In the genomic region with DNA sequence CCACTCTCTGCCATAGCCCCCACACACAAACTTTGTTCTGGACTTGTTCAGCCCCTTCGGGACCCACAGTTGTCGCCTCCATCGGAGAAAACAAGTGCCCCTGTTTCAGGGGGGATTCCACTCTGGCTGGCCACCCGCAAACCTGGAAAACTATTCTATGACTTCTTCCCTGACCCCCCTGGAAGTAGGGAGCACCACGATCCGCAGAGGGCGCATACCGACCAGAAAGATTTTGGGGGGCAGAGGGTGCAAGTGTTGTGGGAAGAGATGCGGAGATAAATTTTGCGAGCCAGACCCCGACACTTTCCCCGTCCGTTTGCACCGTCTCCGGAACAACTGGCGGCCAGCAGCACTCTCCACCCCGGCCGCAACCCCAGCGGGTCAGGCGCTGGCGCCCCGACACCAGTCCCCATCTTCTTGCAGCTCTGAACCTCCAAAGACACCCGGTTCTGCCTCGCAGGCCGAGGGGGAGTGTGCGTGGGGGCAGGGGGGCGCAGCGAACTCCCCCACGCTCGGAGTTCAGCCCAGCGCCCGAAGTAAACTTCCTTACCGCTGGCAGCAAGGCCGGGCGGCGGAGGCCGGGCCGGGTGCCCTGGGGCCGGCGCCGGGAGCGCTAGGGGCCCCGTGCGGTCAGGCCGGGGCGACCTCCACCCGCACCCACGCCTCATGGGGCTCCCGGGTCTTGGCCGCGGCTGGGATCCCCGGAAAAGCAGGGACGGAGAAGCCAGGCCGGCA, we compare ENCODE assay signal across 9 cellular contexts. TPM values are rescaled to one million over a fixed set of nuclear protein-coding genes. Genes with fewer than 3 reads are reported as not detected.
A peak's percentile ranks its signal among the peaks of the same experiment; 100 is the strongest.
DNase-seq lines count a peak whose midpoint lies in the region; ATAC-seq, FAIRE-seq and TF ChIP-seq lines count a peak whose summit lies in the region.
"Had no signal": no experiment of that assay in that cellular context is flagged by ENCODE, and none has a peak within 500 bp of the region (broad histone marks: within the 10 kb centered on the region; RNA-seq: fewer than 3 reads in every experiment).

No MANE protein-coding gene starts in this region.

- DNase-seq in GM12878 (ENCODE audit: low read depth, low spot score): no peak
- DNase-seq in kidney: no peak
- DNase-seq in small intestine: no peak
- no peak for DNase-seq in NCI-H1417 treated with DMSO at 0.1 percent for 48 hours (lab: John Stamatoyannopoulos, UW)
- DNase-seq in SK-N-DZ (ENCODE audit: low spot score): no peak
- DNase-seq: NCI-H345 had no signal

- BruUV-seq in GM12878 (replicated peaks; lab: Mats Ljungman, UMichigan): no TSS peak

- CTCF ChIA-PET in HEK293 (lab: Yijun Ruan, JAX) (interaction anchor here (0.6 kb wide), 1 partner anchor 216 kb away, joined by 3 read pairs; no protein-coding TSS in a partner anchor), GM12878 (lab: Yijun Ruan, JAX) (no interaction called here)

- H3K4me2 ChIP-seq in GM12878 (ENCODE audit: control insufficient read depth, insufficient read depth): no peak overlapping the region

- TF ChIP-seq CTCF in HEK293 (tag by site-specific recombination; IDR thresholded peaks at IDR 0.05) (no peak), GM12878 (IDR thresholded peaks at IDR 0.05 in 2 of 3, conservative IDR thresholded peaks at IDR 0.05 in 1 of 3; ENCODE audit: control insufficient read depth in 2 of 3, extremely low read depth in 1 of 3, insufficient read depth in 1 of 3, low read depth in 3 of 3, low read length in 3 of 3) (no peak), kidney (IDR thresholded peaks at IDR 0.05; ENCODE audit: borderline replicate concordance, extremely low read depth, insufficient read depth) (no peak)

- intact Hi-C loops in GM12878 (cut with micrococcal nuclease; ENCODE audit: unreplicated experiment): no loop called here
- intact Hi-C loops in kidney (cut with DNase I): no loop called here

- no peak overlapping the region for H2AFZ ChIP-seq in GM12878 (ENCODE audit: control insufficient read depth, low read depth, low read length)

- H3K9ac ChIP-seq in GM12878 (ENCODE audit: control insufficient read depth, insufficient read depth, low read length): no peak overlapping the region
- H3K9ac ChIP-seq in kidney (ENCODE audit: low read length in 2 of 2): peak overlapping the region; percentile 94 to 100

- RAD21 ChIA-PET in GM12878 (lab: Charles Lee; ENCODE audit: unreplicated experiment): no interaction called here

- ATAC-seq in GM12878 (no peak), GM21360 (IDR thresholded peaks at IDR 0.05; ENCODE audit: unreplicated experiment) (no peak), HG02759 (IDR thresholded peaks at IDR 0.05; ENCODE audit: unreplicated experiment) (no peak)

- TF ChIP-seq POLR2A in GM12878 (IDR thresholded peaks at IDR 0.05; ENCODE audit: low read depth, low read length): no peak

- TF ChIP-seq EP300 in GM12878 (IDR thresholded peaks at IDR 0.05; ENCODE audit: borderline replicate concordance in 1 of 2, control insufficient read depth in 1 of 2, low read depth in 2 of 2, low read length in 2 of 2): no peak

- FAIRE-seq in GM12878 (lab: Jason Lieb, UNC): no peak
- FAIRE-seq in kidney (lab: Jason Lieb, UNC): no peak
- FAIRE-seq in small intestine (lab: Jason Lieb, UNC): no peak

- H3K27ac ChIP-seq in HEK293 (ENCODE audit: extremely low read depth, low read depth, low read length) (peak overlapping the region; percentile 99), GM12878 (ENCODE audit: control insufficient read depth, insufficient read depth) (no peak overlapping the region), kidney (ENCODE audit: low read depth in 2 of 2, low read length in 2 of 2) (peak overlapping the region; percentile 94 to 96), small intestine (ENCODE audit: low read depth in 1 of 2, low read length in 1 of 2) (peak overlapping the region; percentile 17 to 78)

- H3K9me3 ChIP-seq in HEK293 (ENCODE audit: control insufficient read depth, insufficient read depth, low read depth, low read length) (no peaks in the 10 kb centered on the region), GM12878 (replicated peaks; ENCODE audit: control insufficient read depth, insufficient read depth, low read length) (peaks cover 2% of the 10 kb centered on the region; the same call in 1 of the 3 replicates), kidney (ENCODE audit: control insufficient read depth in 1 of 2, low read length in 2 of 2) (no peaks in the 10 kb centered on the region), small intestine (ENCODE audit: control insufficient read depth, low read depth) (no peaks in the 10 kb centered on the region)

- 33% methylated on average over 49 of the region's 54 CpGs for WGBS in GM12878 (ENCODE audit: insufficient coverage, insufficient replicate concordance, low lambda C conversion rate, missing lambda C conversion rate)
- WGBS in small intestine, 3 donors: 4 to 5% (median 4%) methylated on average over 50 to 54 of the region's 54 CpGs

- no peaks in the 10 kb centered on the region for H3K36me3 ChIP-seq in HEK293 (ENCODE audit: control insufficient read depth in 2 of 2, insufficient read depth in 1 of 2, low read length in 2 of 2)
- H3K36me3 ChIP-seq in GM12878 (ENCODE audit: control insufficient read depth in 2 of 2, insufficient read depth in 2 of 2, low read length in 1 of 2): no peaks in the 10 kb centered on the region
- no peaks in the 10 kb centered on the region for H3K36me3 ChIP-seq in kidney (ENCODE audit: control insufficient read depth in 1 of 2, insufficient read depth in 2 of 2, low read length in 2 of 2)
- no peaks in the 10 kb centered on the region for H3K36me3 ChIP-seq in small intestine (ENCODE audit: control insufficient read depth in 2 of 2, insufficient read depth in 2 of 2, low read length in 2 of 2)

- H4K20me1 ChIP-seq in GM12878 (ENCODE audit: control insufficient read depth, insufficient read depth): no peaks in the 10 kb centered on the region

- SMC1A ChIA-PET in GM12878 (lab: Charles Lee; ENCODE audit: uncharacterized antibody, unreplicated experiment): no interaction called here

- in situ Hi-C loops in GM12878 (cut with MboI): no loop called here

- H3K4me1 ChIP-seq in HEK293 (ENCODE audit: control insufficient read depth, insufficient read depth, low read length): peaks cover 28% of the 10 kb centered on the region
- no peaks in the 10 kb centered on the region for H3K4me1 ChIP-seq in GM12878 (ENCODE audit: control insufficient read depth, insufficient read depth, low read length)
- peaks cover 0 to 4% of the 10 kb centered on the region in 2 donors for H3K4me1 ChIP-seq in kidney (ENCODE audit: control insufficient read depth in 1 of 2, insufficient read depth in 1 of 2, low read depth in 1 of 2, low read length in 2 of 2)
- no peaks in the 10 kb centered on the region for H3K4me1 ChIP-seq in small intestine (ENCODE audit: control insufficient read depth in 2 of 2, insufficient read depth in 1 of 2, low read depth in 1 of 2, low read length in 1 of 2)

- H3K4me3 ChIP-seq in HEK293 (ENCODE audit: low read depth, low read length) (peak overlapping the region; percentile 78), GM12878 (no peak overlapping the region), kidney (ENCODE audit: low read length in 2 of 2) (peak overlapping the region; percentile 73 to 87), small intestine (ENCODE audit: low read depth in 1 of 2, low read length in 2 of 2) (peak overlapping the region; percentile 25 to 36)

- H3K27me3 ChIP-seq in GM12878 (replicated peaks in 1 of 2; ENCODE audit: control insufficient read depth in 2 of 2, insufficient read depth in 2 of 2, low read length in 1 of 2): peaks cover 3 to 8% of the 10 kb centered on the region in 2 experiments
- peaks cover 29 to 34% of the 10 kb centered on the region in 2 donors for H3K27me3 ChIP-seq in small intestine (ENCODE audit: control insufficient read depth in 2 of 2, insufficient read depth in 2 of 2, low read length in 2 of 2)

- POLR2A ChIA-PET in HEK293 (lab: Yijun Ruan, JAX) (no interaction called here), GM12878 (lab: Charles Lee) (no interaction called here)

- TF ChIP-seq RAD21 in GM12878 (IDR thresholded peaks at IDR 0.05; ENCODE audit: insufficient read depth, low read depth, low read length): no peak

- no peaks in the 10 kb centered on the region for H3K79me2 ChIP-seq in GM12878 (ENCODE audit: control insufficient read depth, insufficient read depth, low read length)

TF ChIP-seq in HEK293, 187 proteins besides CTCF, POLR2A, EP300 and RAD21 (continues in another document):
- TF ChIP-seq BCL11A (tag by site-specific recombination; IDR thresholded peaks at IDR 0.05; ENCODE audit: low read depth): no peak
- no peak for TF ChIP-seq ZNF16 (tag by site-specific recombination; IDR thresholded peaks at IDR 0.05; ENCODE audit: low read depth)
- 0 out of 2 replicates have a peak, but pooled peaks have one; percentile 10 for TF ChIP-seq ZFHX2 (tag by site-specific recombination; conservative IDR thresholded peaks at IDR 0.05)

RNA-seq across cellular contexts. Expression of gene SALL1, which starts 0.7 kb away (rescaled TPM):
- not detected in 2 replicates for total RNA-seq in GM12878 (2013; cell fraction: nucleolus; rRNA removed)
- not detected in 2 replicates for total RNA-seq in GM12878 (2014; rRNA removed)
- total RNA-seq in GM12878 (2014; rRNA removed; fragmentation: Illumina TruSeq; extraction: Trizol): not detected in 2 replicates
- total RNA-seq in GM12878 (2021): 0.08 TPM in 1 of 2 replicates, not detected in the other
- not detected for polyA plus RNA-seq in GM12878 (2011; ENCODE audit: low read depth)
- 0.04 TPM in 2 replicates for polyA plus RNA-seq in GM12878 (2011; rRNA removed)
- 0.06 and 0.12 TPM in 2 replicates for polyA plus RNA-seq in GM12878 (2011; cell fraction: cytosol; rRNA removed)
- 0.07 TPM in 2 replicates for polyA plus RNA-seq in GM12878 (2011; cell fraction: nucleus; rRNA removed)
- not detected in 2 replicates for polyA plus RNA-seq in GM12878 (2012)
- not detected in 2 replicates for polyA plus RNA-seq in GM12878 (2014; fragmentation: Illumina TruSeq; extraction: Trizol)
- not detected for polyA plus RNA-seq in GM12878 (2014; fragmentation: Nextera tagmentation; extraction: Ambion mirVana)
- polyA plus RNA-seq in GM12878 (2014; rRNA removed): 0.01 TPM in 1 of 2 replicates, not detected in the other
- polyA plus RNA-seq in GM12878 (2016; fragmentation: Nextera tagmentation; extraction: Ambion mirVana): under 1 TPM in 1 of 2 experiments, not detected in 1; 0.03 TPM
- polyA minus RNA-seq in GM12878 (2011; rRNA and poly(A)+ RNA removed): 0.05 TPM in 1 of 2 replicates, not detected in the other
- not detected in 2 replicates for polyA minus RNA-seq in GM12878 (2011; cell fraction: cytosol; rRNA and poly(A)+ RNA removed)
- not detected in 2 replicates for polyA minus RNA-seq in GM12878 (2011; cell fraction: nucleus; rRNA and poly(A)+ RNA removed)
- 75.3 TPM for total RNA-seq in kidney
- polyA plus RNA-seq in kidney (ENCODE audit: insufficient read depth, low read depth, low replicate concordance): 15.3 TPM
- polyA plus RNA-seq in small intestine: under 1 TPM in 2 of 3 donors, not detected in 1; 0.27 to 0.39 TPM
- polyA plus RNA-seq in SK-N-DZ (2014; cell fraction: cytosol; rRNA removed): 0.29 and 0.39 TPM in 2 replicates
- 0.09 and 1.2 TPM in 2 replicates for polyA plus RNA-seq in SK-N-DZ (2014; cell fraction: nucleus; rRNA removed)

Comparison
In these comparisons a context has a peak if more than half of its experiments do, and no peak if none do; other contexts are left out.
1. RNA of gene SALL1, which starts 0.7 kb away (polyA plus RNA-seq): 15.3 TPM in kidney (single experiment); 0.27 to 0.39 TPM in small intestine and 0.01 to 0.12 TPM in GM12878; every median in the first group is over 10 times any median in the second.
2. Of the 9 proteins assayed by ChIP-seq in both HEK293 and GM12878: peak only in HEK293: PBX3; only in GM12878: none; in both: none; in neither: 8.